ENCODE assay signal across 9 cellular contexts in the genomic region with DNA sequence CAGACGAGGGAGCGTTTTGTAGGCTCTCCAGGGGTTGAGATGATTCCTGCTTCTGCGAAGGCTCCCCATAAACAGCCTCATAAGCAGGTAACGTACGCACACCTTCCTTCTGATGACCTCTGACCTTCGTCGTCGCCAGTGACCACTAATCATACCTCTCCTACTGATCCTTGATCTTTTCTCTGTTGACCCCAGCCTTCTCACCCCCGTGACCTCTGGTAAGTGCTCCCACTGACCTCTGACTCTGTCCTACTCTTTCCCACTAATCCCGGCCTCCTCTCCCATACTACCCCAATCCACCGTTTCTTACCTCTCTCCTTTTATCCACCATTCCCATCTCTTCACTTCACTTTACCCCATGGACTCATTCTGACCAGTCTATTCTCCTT. TPM values are rescaled to one million over a fixed set of nuclear protein-coding genes. Genes with fewer than 3 reads are reported as not detected.
A peak's percentile ranks its signal among the peaks of the same experiment; 100 is the strongest.
DNase-seq lines count a peak whose midpoint lies in the region; ATAC-seq, FAIRE-seq and TF ChIP-seq lines count a peak whose summit lies in the region.
"Had no signal": no experiment of that assay in that cellular context is flagged by ENCODE, and none has a peak within 500 bp of the region (broad histone marks: within the 10 kb centered on the region; RNA-seq: fewer than 3 reads in every experiment).

No MANE protein-coding gene starts in this region.

- H2AK5ac ChIP-seq in mesenchymal stem cell (ENCODE audit: low read length, severe bottlenecking): no peak overlapping the region

- no peak for FAIRE-seq in astrocyte (lab: Jason Lieb, UNC)

- no peak overlapping the region for H3K9ac ChIP-seq in astrocyte (ENCODE audit: low read length)
- H3K9ac ChIP-seq in mesenchymal stem cell (ENCODE audit: low read length): peak overlapping the region; percentile 64
- H3K9ac ChIP-seq in colonic mucosa (ENCODE audit: low read depth in 2 of 2, low read length in 2 of 2): no peak overlapping the region

- peak overlapping the region; percentile 98 for H3K4me3 Mint-ChIP-seq in astrocyte (ENCODE audit: unreplicated experiment)

- H3K4me3 ChIP-seq in heart right ventricle (peak overlapping the region in 7 of 10 donors; percentile 12 to 94 (median 83)), right cardiac atrium (ENCODE audit: low read length) (no peak overlapping the region), astrocyte (ENCODE audit: insufficient read depth, low read depth, low read length) (peak overlapping the region; percentile 60), mesenchymal stem cell (ENCODE audit: insufficient read depth in 1 of 2, low read depth in 1 of 2, low read length in 2 of 2) (peak overlapping the region in 1 of 2 experiments; percentile 91), uterus (peak overlapping the region; percentile 27 to 73), colonic mucosa (no peak overlapping the region)

- peaks cover 2% of the 10 kb centered on the region for H3K36me3 Mint-ChIP-seq in astrocyte (ENCODE audit: low read depth, unreplicated experiment)

- H2BK12ac ChIP-seq in mesenchymal stem cell (ENCODE audit: low read length in 2 of 2): no peak overlapping the region

- DNase-seq in heart right ventricle: no peak
- DNase-seq in right cardiac atrium: no peak
- no peak for DNase-seq in astrocyte (ENCODE audit: low read depth)
- no peak for DNase-seq in mesenchymal stem cell
- DNase-seq in uterus: no peak
- no peak for DNase-seq in colonic mucosa
- no peak for DNase-seq in Ammon's horn (ENCODE audit: low spot score)

- H3K9me3 Mint-ChIP-seq in astrocyte (ENCODE audit: unreplicated experiment): no peaks in the 10 kb centered on the region

- H3K18ac ChIP-seq in mesenchymal stem cell (ENCODE audit: low read depth in 1 of 2, low read length in 2 of 2): no peak overlapping the region

- no peak overlapping the region for H3K23ac ChIP-seq in mesenchymal stem cell (ENCODE audit: low read length in 2 of 2)

- H3K4me1 ChIP-seq in heart right ventricle (peaks cover 11 to 46% (median 36%) of the 10 kb centered on the region in 9 donors), right cardiac atrium (ENCODE audit: control insufficient read depth, insufficient read depth, low read length) (peaks cover 10% of the 10 kb centered on the region), astrocyte (ENCODE audit: insufficient read depth, low read length) (peaks cover 27% of the 10 kb centered on the region), mesenchymal stem cell (ENCODE audit: control insufficient read depth, insufficient read depth, low read depth, low read length) (peaks cover 9% of the 10 kb centered on the region), uterus (peaks cover 0 to 5% of the 10 kb centered on the region in 2 donors), colonic mucosa (no peaks in the 10 kb centered on the region)

- TF ChIP-seq CTCF in heart right ventricle (IDR thresholded peaks at IDR 0.05): no peak
- no peak for TF ChIP-seq CTCF in astrocyte (IDR thresholded peaks at IDR 0.05; ENCODE audit: insufficient read depth, low read depth, low read length)
- TF ChIP-seq CTCF in uterus (IDR thresholded peaks at IDR 0.05): no peak
- no peak for TF ChIP-seq CTCF in colonic mucosa (IDR thresholded peaks at IDR 0.05)

- H3K4me2 ChIP-seq in astrocyte (ENCODE audit: low read length) (peak overlapping the region; percentile 100), mesenchymal stem cell (ENCODE audit: low read length, poor library complexity, severe bottlenecking) (peak overlapping the region; percentile 44)

- H2BK15ac ChIP-seq in mesenchymal stem cell (ENCODE audit: low read depth, poor library complexity, severe bottlenecking): no peak overlapping the region

- peaks cover 45% of the 10 kb centered on the region for H3K4me1 Mint-ChIP-seq in astrocyte (ENCODE audit: low read depth, unreplicated experiment)

- peaks cover 37% of the 10 kb centered on the region for H3K79me2 ChIP-seq in astrocyte (ENCODE audit: insufficient read depth, low read length)

- H3K9me3 ChIP-seq in heart right ventricle (no peaks in the 10 kb centered on the region), right cardiac atrium (ENCODE audit: control insufficient read depth, low read length) (no peaks in the 10 kb centered on the region), astrocyte (ENCODE audit: insufficient read depth, low read depth, low read length) (no peaks in the 10 kb centered on the region), mesenchymal stem cell (ENCODE audit: control insufficient read depth, low read length) (no peaks in the 10 kb centered on the region), uterus (no peaks in the 10 kb centered on the region), colonic mucosa (no peaks in the 10 kb centered on the region)

- intact Hi-C loops in heart right ventricle (cut with DNase I): loop anchor here in 2 of 10 donors (1.0 to 2.0 kb wide), 2 partner anchors 64 to 130 kb away; partner anchors contain the start of genes ENHO (in 1 of the 2), KIF24 (in 1 of the 2) and NUDT2 (in 1 of the 2)
- intact Hi-C loops in right cardiac atrium (cut with DNase I): no loop called here
- intact Hi-C loops in uterus (cut with DNase I; ENCODE audit: low total_unique reads): no loop called here
- intact Hi-C loops in colonic mucosa (cut with DNase I): no loop called here

- H2BK120ac ChIP-seq in mesenchymal stem cell (ENCODE audit: low read depth, low read length): no peak overlapping the region

- H3K4ac ChIP-seq in mesenchymal stem cell (ENCODE audit: low read depth in 1 of 2, low read length in 2 of 2): no peak overlapping the region

- WGBS in heart right ventricle, 2 donors: 23 to 27% methylated on average over 11 of the region's 11 CpGs
- WGBS in right cardiac atrium: 21% methylated on average over 11 of the region's 11 CpGs
- 33% methylated on average over 11 of the region's 11 CpGs for WGBS in mesenchymal stem cell

- H3K27me3 ChIP-seq in heart right ventricle (peaks cover 0 to 8% (median 0%) of the 10 kb centered on the region in 7 donors), right cardiac atrium (ENCODE audit: control insufficient read depth, insufficient read depth) (no peaks in the 10 kb centered on the region), astrocyte (ENCODE audit: insufficient read depth, low read length) (peaks cover 4% of the 10 kb centered on the region), mesenchymal stem cell (ENCODE audit: control insufficient read depth in 1 of 2, insufficient read depth in 1 of 2, low read length in 2 of 2) (peaks cover 0 to 25% of the 10 kb centered on the region in 2 experiments), uterus (no peaks in the 10 kb centered on the region), colonic mucosa (no peaks in the 10 kb centered on the region)

- peak overlapping the region in 1 of 10 donors; percentile 93 for H3K27ac ChIP-seq in heart right ventricle
- H3K27ac ChIP-seq in right cardiac atrium (ENCODE audit: low read length): no peak overlapping the region
- no peak overlapping the region for H3K27ac ChIP-seq in astrocyte (ENCODE audit: low read depth, low read length)
- H3K27ac ChIP-seq in mesenchymal stem cell (ENCODE audit: low read length, poor library complexity, severe bottlenecking): no peak overlapping the region
- H3K27ac ChIP-seq in uterus: peak overlapping the region in 1 of 2 donors; percentile 20
- no peak overlapping the region for H3K27ac ChIP-seq in colonic mucosa

- ATAC-seq in heart right ventricle (no peak), right cardiac atrium (no peak), HG03342 (IDR thresholded peaks at IDR 0.05; ENCODE audit: unreplicated experiment) (no peak)

- peak overlapping the region; percentile 24 for H4K8ac ChIP-seq in mesenchymal stem cell (ENCODE audit: low read length)

- TF ChIP-seq POLR2A in uterus (IDR thresholded peaks at IDR 0.05): no peak

- H3K36me3 ChIP-seq in heart right ventricle (no peaks in the 10 kb centered on the region), astrocyte (ENCODE audit: insufficient read depth, low read length) (no peaks in the 10 kb centered on the region), mesenchymal stem cell (ENCODE audit: control insufficient read depth in 1 of 2, insufficient read depth in 2 of 2, low read depth in 1 of 2, low read length in 2 of 2) (no peaks in the 10 kb centered on the region), uterus (no peaks in the 10 kb centered on the region), colonic mucosa (no peaks in the 10 kb centered on the region)

- no peaks in the 10 kb centered on the region for H3K27me3 Mint-ChIP-seq in astrocyte (ENCODE audit: low read depth, unreplicated experiment)

- H3K14ac ChIP-seq in mesenchymal stem cell (ENCODE audit: low read length in 2 of 2): no peak overlapping the region

- H2BK5ac ChIP-seq in mesenchymal stem cell (ENCODE audit: low read depth, low read length, poor library complexity, severe bottlenecking): no peak overlapping the region

- H3K79me1 ChIP-seq in mesenchymal stem cell (replicated peaks; ENCODE audit: low read length, poor library complexity, severe bottlenecking): peaks cover 11% of the 10 kb centered on the region

- peak overlapping the region; percentile 75 for H3K27ac Mint-ChIP-seq in astrocyte (ENCODE audit: unreplicated experiment)

- peaks cover 32% of the 10 kb centered on the region for H4K20me1 ChIP-seq in astrocyte (ENCODE audit: insufficient read depth, low read length)

- H2AFZ ChIP-seq in astrocyte (ENCODE audit: low read depth, low read length): peak overlapping the region; percentile 88
- H2AFZ ChIP-seq in mesenchymal stem cell (ENCODE audit: low read depth, low read length): no peak overlapping the region

- no peak overlapping the region for H4K91ac ChIP-seq in mesenchymal stem cell (ENCODE audit: low read length)

RNA-seq across cellular contexts. Expression of gene DNAI1, which starts 0.4 kb away (rescaled TPM):
- total RNA-seq in heart right ventricle (under 1 TPM in 2 of 10 donors, not detected in 8; 0.09 to 0.18 TPM), right cardiac atrium (not detected), astrocyte (0.58 and 1.8 TPM in 2 replicates), uterus (1 to 10 TPM in 1 of 4 donors, under 1 TPM in 1, not detected in 2; 0.95 to 3.8 TPM), colonic mucosa (not detected)
- polyA plus RNA-seq in heart right ventricle (under 1 TPM in 1 of 2 donors, not detected in 1; 0.28 TPM), right cardiac atrium (0.16 TPM)
- not detected for polyA plus RNA-seq in mesenchymal stem cell (2013, experiment 1 of 2)
- polyA plus RNA-seq in mesenchymal stem cell (2013, experiment 2 of 2): not detected
- total RNA-seq: RPMI7951 had no signal

RNA-seq across cellular contexts. Expression of gene FAM219A, which starts 0.6 kb away (rescaled TPM):
- total RNA-seq in heart right ventricle: 10 to 100 TPM; 18.9 to 38.6 (median 27.9) TPM
- 10 to 100 TPM; 15.1 to 20.7 TPM for polyA plus RNA-seq in heart right ventricle
- total RNA-seq in right cardiac atrium: 10 to 100 TPM; 23.2 to 28.1 (median 25.5) TPM
- polyA plus RNA-seq in right cardiac atrium: 19.8 TPM
- 59.9 and 63.5 TPM in 2 replicates for total RNA-seq in astrocyte
- polyA plus RNA-seq in mesenchymal stem cell (2013, experiment 1 of 2): 13.8 TPM
- 14.0 TPM for polyA plus RNA-seq in mesenchymal stem cell (2013, experiment 2 of 2)
- 10 to 100 TPM in 2 of 4 donors, 1 to 10 TPM in 2; 2.3 to 33.0 (median 14.9) TPM for total RNA-seq in uterus
- total RNA-seq in colonic mucosa: 1 to 10 TPM; 6.3 to 7.5 TPM

Comparison
In these comparisons a context has a peak if more than half of its experiments do, and no peak if none do; other contexts are left out.
1. H3K4me3 ChIP-seq: peak in heart right ventricle (7 of 10), astrocyte (single experiment) and uterus (2 of 2); none in right cardiac atrium (single experiment) and colonic mucosa (single experiment).